1 cellular context compared by ENCODE assay signal in genomic region chr2:17943444-17943843, GRCh38.
TF ChIP-seq lines count a peak whose summit lies in the region.

No MANE protein-coding gene starts in this region.

TF ChIP-seq in IMR-90, 13 proteins besides CTCF, POLR2A, EP300 and RAD21:
- TF ChIP-seq ELK1 (IDR thresholded peaks at IDR 0.05; ENCODE audit: borderline replicate concordance, low read depth, low read length) (no peak), BHLHE40 (IDR thresholded peaks at IDR 0.05; ENCODE audit: low read depth, low read length) (no peak), CEBPB (IDR thresholded peaks at IDR 0.05; ENCODE audit: low read depth, low read length) (0 out of 2 replicates have a peak, but pooled peaks have one; percentile 29), MXI1 (IDR thresholded peaks at IDR 0.05; ENCODE audit: borderline replicate concordance, low read depth, low read length) (no peak), MAFK (IDR thresholded peaks at IDR 0.05; ENCODE audit: low read depth, low read length) (no peak)
